In the genomic region with DNA sequence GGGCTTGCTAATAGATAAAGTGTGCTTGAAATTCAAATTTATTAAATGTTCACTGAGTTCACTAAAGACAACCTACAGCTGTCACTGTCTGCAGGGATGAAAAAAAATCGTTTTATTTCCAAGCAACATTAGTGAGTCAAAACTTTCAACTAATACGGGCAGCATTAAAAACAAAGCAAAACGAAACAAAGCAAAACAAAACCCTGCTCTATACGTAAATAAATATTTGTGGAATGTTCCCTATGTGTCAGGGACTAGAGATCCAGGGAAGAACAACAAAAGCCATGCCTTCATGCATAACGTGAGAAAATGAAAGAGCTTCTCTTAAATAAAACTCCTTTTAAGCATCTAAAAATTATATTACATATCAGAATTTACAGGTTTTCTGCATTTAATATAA, we compare ENCODE assay signal across 10 cellular contexts. TPM values are rescaled to one million over a fixed set of nuclear protein-coding genes. Genes with fewer than 3 reads are reported as not detected.
DNase-seq lines count a peak whose midpoint lies in the region; ATAC-seq, FAIRE-seq and TF ChIP-seq lines count a peak whose summit lies in the region.
"Had no signal": no experiment of that assay in that cellular context is flagged by ENCODE, and none has a peak within 500 bp of the region (broad histone marks: within the 10 kb centered on the region; RNA-seq: fewer than 3 reads in every experiment).

No MANE protein-coding gene starts in this region.

- CTCF ChIA-PET in activated CD8-positive, alpha-beta T cell treated with anti-CD3 and anti-CD28 coated beads for 36 hours (lab: Charles Lee): no interaction called here

- peaks cover 0 to 10% (median 9%) of the 10 kb centered on the region in 3 donors for H3K27me3 ChIP-seq in stomach

- H3K4me3 ChIP-seq in iPS-18c (ENCODE audit: insufficient read depth, low read depth, low read length) (peak overlapping the region; percentile 63), stomach (peak overlapping the region; percentile 44 to 55 (median 51))

- H3K27ac ChIP-seq in stomach: peak overlapping the region in 1 of 5 donors; percentile 44
- H3K27ac ChIP-seq: 22Rv1 had no signal

- no peak overlapping the region for H3K27ac Mint-ChIP-seq in T-helper 1 cell treated with Interleukin-12 subunit alpha and Interleukin-12 subunit beta and Interleukin-4 antibody, amounts not matched to agents 30 μg/mL and 1 μg/mL, for 36 hours
- no peak overlapping the region for H3K27ac Mint-ChIP-seq in activated CD8-positive, alpha-beta T cell treated with anti-CD3 and anti-CD28 coated beads for 36 hours

- H3K9me3 ChIP-seq in iPS-18c (ENCODE audit: control insufficient read depth, insufficient read depth, low read length) (no peaks in the 10 kb centered on the region), stomach (no peaks in the 10 kb centered on the region)

- DNase-seq in T-helper 1 cell: no peak
- DNase-seq in activated CD8-positive, alpha-beta T cell treated with anti-CD3 and anti-CD28 coated beads for 36 hours: no peak
- DNase-seq in stomach: no peak
- no peak for DNase-seq in GDM1 (lab: John Stamatoyannopoulos, UW)
- DNase-seq in RCC 7860 (ENCODE audit: low spot score): no peak

- 2 to 6% (median 3%) methylated on average over 5 of the region's 5 CpGs for WGBS in stomach, 5 donors

- TF ChIP-seq CTCF in activated CD8-positive, alpha-beta T cell treated with anti-CD3 and anti-CD28 coated beads for 36 hours (IDR thresholded peaks at IDR 0.05): no peak
- no peak for TF ChIP-seq CTCF in stomach (IDR thresholded peaks at IDR 0.05)

- peak overlapping the region; percentile 54 for H3K4me3 Mint-ChIP-seq in T-helper 1 cell treated with Interleukin-12 subunit alpha and Interleukin-12 subunit beta and Interleukin-4 antibody, amounts not matched to agents 30 μg/mL and 1 μg/mL, for 36 hours
- peak overlapping the region; percentile 34 for H3K4me3 Mint-ChIP-seq in activated CD8-positive, alpha-beta T cell treated with anti-CD3 and anti-CD28 coated beads for 36 hours
- H3K4me3 Mint-ChIP-seq: central memory CD8-positive, alpha-beta T cell had no signal

- FAIRE-seq in RCC 7860 (lab: Jason Lieb, UNC): no peak

- H3K4me1 Mint-ChIP-seq in T-helper 1 cell treated with Interleukin-12 subunit alpha and Interleukin-12 subunit beta and Interleukin-4 antibody, amounts not matched to agents 30 μg/mL and 1 μg/mL, for 36 hours (ENCODE audit: low read depth): peaks cover 7% of the 10 kb centered on the region
- peaks cover 15% of the 10 kb centered on the region for H3K4me1 Mint-ChIP-seq in activated CD8-positive, alpha-beta T cell treated with anti-CD3 and anti-CD28 coated beads for 36 hours (ENCODE audit: low read depth)

- peaks cover 40% of the 10 kb centered on the region for H3K27me3 Mint-ChIP-seq in T-helper 1 cell treated with Interleukin-12 subunit alpha and Interleukin-12 subunit beta and Interleukin-4 antibody, amounts not matched to agents 30 μg/mL and 1 μg/mL, for 36 hours (ENCODE audit: low read depth)
- H3K27me3 Mint-ChIP-seq in activated CD8-positive, alpha-beta T cell treated with anti-CD3 and anti-CD28 coated beads for 36 hours: peaks cover 48% of the 10 kb centered on the region

- peaks cover 0 to 21% (median 0%) of the 10 kb centered on the region in 4 donors for H3K4me1 ChIP-seq in stomach

- POLR2A ChIA-PET in activated CD8-positive, alpha-beta T cell treated with anti-CD3 and anti-CD28 coated beads for 36 hours (lab: Charles Lee): no interaction called here

- TF ChIP-seq EP300 in stomach (IDR thresholded peaks at IDR 0.05): no peak

- H3K36me3 ChIP-seq in stomach: no peaks in the 10 kb centered on the region

- no peak for ATAC-seq in activated CD8-positive, alpha-beta T cell treated with anti-CD3 and anti-CD28 coated beads for 36 hours
- ATAC-seq in GM19397 (IDR thresholded peaks at IDR 0.05; ENCODE audit: unreplicated experiment): no peak

- H3K9me3 Mint-ChIP-seq in T-helper 1 cell treated with Interleukin-12 subunit alpha and Interleukin-12 subunit beta and Interleukin-4 antibody, amounts not matched to agents 30 μg/mL and 1 μg/mL, for 36 hours: no peaks in the 10 kb centered on the region
- H3K9me3 Mint-ChIP-seq in activated CD8-positive, alpha-beta T cell treated with anti-CD3 and anti-CD28 coated beads for 36 hours: no peaks in the 10 kb centered on the region
- H3K9me3 Mint-ChIP-seq: central memory CD8-positive, alpha-beta T cell had no signal

- H3K36me3 Mint-ChIP-seq in T-helper 1 cell treated with Interleukin-12 subunit alpha and Interleukin-12 subunit beta and Interleukin-4 antibody, amounts not matched to agents 30 μg/mL and 1 μg/mL, for 36 hours (ENCODE audit: low read depth): no peaks in the 10 kb centered on the region
- H3K36me3 Mint-ChIP-seq in activated CD8-positive, alpha-beta T cell treated with anti-CD3 and anti-CD28 coated beads for 36 hours (ENCODE audit: low read depth): no peaks in the 10 kb centered on the region

- no peak for TF ChIP-seq POLR2A in stomach (IDR thresholded peaks at IDR 0.05)

- intact Hi-C loops in activated CD8-positive, alpha-beta T cell treated with anti-CD3 and anti-CD28 coated beads for 36 hours (cut with micrococcal nuclease): no loop called here
- intact Hi-C loops in stomach (cut with DNase I; ENCODE audit: low total_unique reads): no loop called here

RNA-seq across cellular contexts. Expression of gene NAALAD2, which starts 0.6 kb away (rescaled TPM):
- total RNA-seq in activated CD8-positive, alpha-beta T cell treated with anti-CD3 and anti-CD28 coated beads for 36 hours: not detected
- total RNA-seq in stomach: 10 to 100 TPM in 1 of 5 donors, 1 to 10 TPM in 1, under 1 TPM in 1, not detected in 2; 0.89 to 15.8 (median 3.3) TPM
- under 1 TPM; 0.25 to 0.48 (median 0.46) TPM for polyA plus RNA-seq in stomach

RNA-seq across cellular contexts. Expression of gene UBTFL1, which starts 49.3 kb away (rescaled TPM):
- not detected for total RNA-seq in activated CD8-positive, alpha-beta T cell treated with anti-CD3 and anti-CD28 coated beads for 36 hours
- total RNA-seq in stomach: not detected
- not detected for polyA plus RNA-seq in stomach
